In genomic region chr15:81888748-81889479, GRCh38 we compare ENCODE assay signal across 17 cellular contexts.
DNase-seq lines count a peak whose midpoint lies in the region; ATAC-seq and TF ChIP-seq lines count a peak whose summit lies in the region.
"Had no signal": no experiment of that assay in that cellular context is flagged by ENCODE, and none has a peak within 500 bp of the region (broad histone marks: within the 10 kb centered on the region; RNA-seq: fewer than 3 reads in every experiment).

No MANE protein-coding gene starts in this region.

- H3K27ac ChIP-seq in aorta (ENCODE audit: low read depth in 1 of 2, low read length in 2 of 2) = peak overlapping the region; percentile 47 to 75
- H3K27ac ChIP-seq: neural progenitor cell, tibial nerve had no signal

- H3K4me1 ChIP-seq in aorta (ENCODE audit: control insufficient read depth in 1 of 2, insufficient read depth in 2 of 2, low read length in 2 of 2) = peaks cover 0 to 4% of the 10 kb centered on the region in 2 donors

- DNase-seq in left cardiac atrium (no peak), cardiac septum (ENCODE audit: low spot score) (no peak), astrocyte of the hippocampus (ENCODE audit: low read depth, low spot score) (peak; percentile 72), left colon (no peak), aorta (no peak), HT-29 (ENCODE audit: low spot score) (no peak)
- DNase-seq in activated CD4-positive, alpha-beta T cell treated with anti-CD3 and anti-CD28 coated beads for 1 hour = no peak
- DNase-seq: activated CD4-positive, alpha-beta memory T cell treated with anti-CD3 and anti-CD28 coated beads for 36 hours; activated effector memory CD4-positive, alpha-beta T cell treated with Interleukin-2 at 50 U/mL for 16 hours; DND-41; kidney; NCI-H2171; stimulated activated CD4-positive, alpha-beta T cell treated with anti-CD3 and anti-CD28 coated beads, Interleukin-12 subunit alpha, Interleukin-12 subunit beta, amount 100 ng/mL, for 4 hours; T-helper 17 cell had no signal

- no peaks in the 10 kb centered on the region for H3K36me3 ChIP-seq in aorta (ENCODE audit: control insufficient read depth in 1 of 2, insufficient read depth in 2 of 2, low read length in 1 of 2)
- H3K36me3 ChIP-seq: neural progenitor cell, tibial nerve had no signal

- WGBS in aorta, 2 donors = 9 to 11% methylated on average over 10 of the region's 10 CpGs

- H3K9me3 ChIP-seq in aorta (ENCODE audit: control insufficient read depth, low read length) = no peaks in the 10 kb centered on the region
- H3K9me3 ChIP-seq: tibial nerve had no signal

- no peak overlapping the region for H3K4me3 ChIP-seq in aorta (ENCODE audit: low read length in 2 of 2)
- H3K4me3 ChIP-seq: neural progenitor cell, tibial nerve had no signal

- no peaks in the 10 kb centered on the region for H3K27me3 ChIP-seq in aorta (ENCODE audit: control insufficient read depth in 1 of 2, insufficient read depth in 2 of 2, low read length in 1 of 2)
- H3K27me3 ChIP-seq: neural progenitor cell, tibial nerve had no signal

- TF ChIP-seq POLR2A in GM18505 (IDR thresholded peaks at IDR 0.05; ENCODE audit: borderline replicate concordance, extremely low read depth, insufficient read depth, insufficient read length) = no peak

- ATAC-seq in left cardiac atrium (peak; percentile 55 to 56), left colon (peak; percentile 66), aorta (ENCODE audit: low FRiP score) (peak; percentile 77), GM18505 (IDR thresholded peaks at IDR 0.05; ENCODE audit: unreplicated experiment) (no peak)
- ATAC-seq: T-helper 17 cell had no signal

- intact Hi-C loops in left cardiac atrium (cut with DNase I) = no loop called here
- intact Hi-C loops in cardiac septum (cut with DNase I) = no loop called here
- intact Hi-C loops in left colon (cut with DNase I, micrococcal nuclease) = no loop called here
- intact Hi-C loops in aorta (cut with DNase I) = no loop called here
